Comparison of ENCODE assay signal across 1 cellular context in genomic region chr5:38556599-38557308, GRCh38.
A peak's percentile ranks its signal among the peaks of the same experiment; 100 is the strongest.
TF ChIP-seq lines count a peak whose summit lies in the region.

Gene LIFR (minus strand): TSS chr5:38556646. CDS start chr5:38530647, 25,999 bp downstream.

TF ChIP-seq in K562, 482 proteins besides CTCF, POLR2A, EP300 and RAD21 (continued from another document):
- TF ChIP-seq RB1 (IDR thresholded peaks at IDR 0.05; ENCODE audit: low read depth), result peak; percentile 28; the same call in 1 of the 2 replicates
TF ChIP-seq in K562: peak in this region for 53.
